In genomic region chr2:109387221-109387735, GRCh38 we compare ENCODE assay signal across 26 cellular contexts.
"Had no signal": no experiment of that assay in that cellular context is flagged by ENCODE, and none has a peak within 500 bp of the region (broad histone marks: within the 10 kb centered on the region; RNA-seq: fewer than 3 reads in every experiment).

No MANE protein-coding gene starts in this region.

- H3K4me3 ChIP-seq: ascending aorta, body of pancreas had no signal

- H3K9me3 ChIP-seq: ascending aorta, body of pancreas had no signal

- DNase-seq: activated CD4-positive, alpha-beta T cell treated with anti-CD3 and anti-CD28 coated beads for 48 hours; activated CD4-positive, alpha-beta T cell treated with anti-CD3 and anti-CD28 coated beads, Interleukin-2, amount 50 U/mL, for 4 hours; activated CD4-positive, CD25-positive, alpha-beta regulatory T cell treated with anti-CD3 and anti-CD28 coated beads, Interleukin-2, amount 50 U/mL, for 72 hours; activated CD8-positive, alpha-beta memory T cell treated with anti-CD3 and anti-CD28 coated beads, Interleukin-2, amount 50 U/mL, for 48 hours; activated CD8-positive, alpha-beta T cell treated with anti-CD3 and anti-CD28 coated beads, Interleukin-2, amount 10 ng/mL, durations not matched to agents 7 days and 5 days; activated T-cell treated with anti-CD3 and anti-CD28 coated beads, Interleukin-2, amount 50 U/mL, for 1 hour; body of pancreas; KG1; NCI-H1048; NCI-H1417; NCI-H2029; NCI-H2107; NCI-H2171 treated with DMSO at 0.1 percent for 48 hours; NCI-H226; NCI-H526; NK-92 treated with Interleukin-12 subunit alpha and Interleukin-12 subunit beta, amount 100 ng/mL, for 24 hours; OCI-M1; RPMI8226; SIG-M5; T-helper 17 cell; T-helper 9 cell had no signal

- H3K27ac Mint-ChIP-seq: activated CD8-positive, alpha-beta T cell treated with anti-CD3 and anti-CD28 coated beads, Interleukin-2, amount 10 ng/mL, durations not matched to agents 7 days and 5 days; activated naive CD4-positive, alpha-beta T cell treated with anti-CD3 and anti-CD28 coated beads, Interleukin-2, amount 50 U/mL, for 24 hours; T-helper 17 cell had no signal

- ATAC-seq: activated CD8-positive, alpha-beta T cell treated with anti-CD3 and anti-CD28 coated beads, Interleukin-2, amount 10 ng/mL, durations not matched to agents 7 days and 5 days; body of pancreas; Panc1; T-helper 17 cell had no signal

- H3K27ac ChIP-seq: ascending aorta, body of pancreas had no signal

- H3K27me3 ChIP-seq: ascending aorta, body of pancreas had no signal

- H3K36me3 Mint-ChIP-seq: IgD-negative memory B cell, WTC11 had no signal

- H3K27me3 Mint-ChIP-seq: activated naive CD4-positive, alpha-beta T cell treated with anti-CD3 and anti-CD28 coated beads, Interleukin-2, amount 50 U/mL, for 24 hours; IgD-negative memory B cell had no signal

- H3K4me3 Mint-ChIP-seq: activated CD8-positive, alpha-beta T cell treated with anti-CD3 and anti-CD28 coated beads, Interleukin-2, amount 10 ng/mL, durations not matched to agents 7 days and 5 days; activated naive CD4-positive, alpha-beta T cell treated with anti-CD3 and anti-CD28 coated beads, Interleukin-2, amount 50 U/mL, for 24 hours; IgD-negative memory B cell; T-helper 17 cell; WTC11 had no signal

- H3K36me3 ChIP-seq: ascending aorta had no signal

- H3K4me1 Mint-ChIP-seq: activated naive CD4-positive, alpha-beta T cell treated with anti-CD3 and anti-CD28 coated beads, Interleukin-2, amount 50 U/mL, for 24 hours had no signal

- H3K9me3 Mint-ChIP-seq: activated naive CD4-positive, alpha-beta T cell treated with anti-CD3 and anti-CD28 coated beads, Interleukin-2, amount 50 U/mL, for 24 hours; IgD-negative memory B cell; WTC11 had no signal
